ENCODE assay signal across 24 cellular contexts in the genomic region with DNA sequence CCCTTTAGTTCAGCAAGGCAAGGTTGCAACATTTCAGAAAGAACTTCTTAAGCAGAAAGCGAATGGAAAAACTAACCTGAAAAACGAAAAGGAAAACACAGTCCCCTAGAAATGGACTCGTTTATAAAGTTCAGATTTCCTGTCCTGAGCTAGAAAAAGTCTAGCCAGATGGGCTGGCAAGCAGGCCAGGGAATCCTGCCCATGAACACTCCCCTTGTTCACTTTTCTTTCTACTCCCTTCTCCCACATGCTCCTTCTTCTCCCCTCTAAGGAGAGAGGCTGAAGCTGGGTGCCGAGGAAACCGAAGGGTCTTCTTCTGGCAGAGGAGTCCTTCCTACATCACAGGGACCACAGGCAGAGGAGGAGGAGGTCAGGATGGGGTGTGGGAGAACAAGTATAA. TPM values are rescaled to one million over a fixed set of nuclear protein-coding genes. Genes with fewer than 3 reads are reported as not detected.
DNase-seq lines count a peak whose midpoint lies in the region; ATAC-seq and TF ChIP-seq lines count a peak whose summit lies in the region.
"Had no signal": no experiment of that assay in that cellular context is flagged by ENCODE, and none has a peak within 500 bp of the region (broad histone marks: within the 10 kb centered on the region; RNA-seq: fewer than 3 reads in every experiment).

No MANE protein-coding gene starts in this region.

- H3K36me3 ChIP-seq in upper lobe of left lung: no peaks in the 10 kb centered on the region
- H3K36me3 ChIP-seq: BE2C, left lung, prostate gland had no signal

- POLR2A ChIA-PET in activated naive CD8-positive, alpha-beta T cell treated with anti-CD3 and anti-CD28 coated beads, Interleukin-2, amount 10 ng/mL, durations not matched to agents 7 days and 5 days (lab: Charles Lee): no interaction called here

- H3K4me1 Mint-ChIP-seq in activated naive CD8-positive, alpha-beta T cell treated with anti-CD3 and anti-CD28 coated beads, Interleukin-2, amount 10 ng/mL, durations not matched to agents 7 days and 5 days: peaks cover 5% of the 10 kb centered on the region
- peaks cover 11% of the 10 kb centered on the region for H3K4me1 Mint-ChIP-seq in activated naive CD8-positive, alpha-beta T cell treated with anti-CD3 and anti-CD28 coated beads, Interleukin-2, amount 50 U/mL, for 24 hours
- H3K4me1 Mint-ChIP-seq in brain: peaks cover 25% of the 10 kb centered on the region
- H3K4me1 Mint-ChIP-seq in nephron: peaks cover 52% of the 10 kb centered on the region
- H3K4me1 Mint-ChIP-seq: endodermal cell had no signal

- no peaks in the 10 kb centered on the region for H3K36me3 Mint-ChIP-seq in activated naive CD8-positive, alpha-beta T cell treated with anti-CD3 and anti-CD28 coated beads, Interleukin-2, amount 10 ng/mL, durations not matched to agents 7 days and 5 days
- no peaks in the 10 kb centered on the region for H3K36me3 Mint-ChIP-seq in activated naive CD8-positive, alpha-beta T cell treated with anti-CD3 and anti-CD28 coated beads, Interleukin-2, amount 50 U/mL, for 24 hours (ENCODE audit: low read depth)
- no peaks in the 10 kb centered on the region for H3K36me3 Mint-ChIP-seq in brain
- H3K36me3 Mint-ChIP-seq in nephron (ENCODE audit: low read depth): no peaks in the 10 kb centered on the region
- H3K36me3 Mint-ChIP-seq: stimulated activated naive B cell treated with anti-CD40 and anti-IgM and Interleukin-4, amounts not matched to agents 10 μg/mL and 1 μg/mL and 100 μg/mL, for 72 hours had no signal

- peak overlapping the region; percentile 50 for H3K27ac Mint-ChIP-seq in activated naive CD8-positive, alpha-beta T cell treated with anti-CD3 and anti-CD28 coated beads, Interleukin-2, amount 10 ng/mL, durations not matched to agents 7 days and 5 days
- no peak overlapping the region for H3K27ac Mint-ChIP-seq in activated naive CD8-positive, alpha-beta T cell treated with anti-CD3 and anti-CD28 coated beads, Interleukin-2, amount 50 U/mL, for 24 hours
- H3K27ac Mint-ChIP-seq in brain: peak overlapping the region in 3 of 5 experiments; percentile 5 to 31 (median 28)
- H3K27ac Mint-ChIP-seq in nephron: peak overlapping the region in 2 of 3 experiments; percentile 2 to 92
- H3K27ac Mint-ChIP-seq: activated naive CD4-positive, alpha-beta T cell treated with anti-CD3 and anti-CD28 coated beads for 36 hours; endodermal cell; stimulated activated naive B cell treated with anti-CD40 and anti-IgM and Interleukin-4, amounts not matched to agents 10 μg/mL and 1 μg/mL and 100 μg/mL, for 72 hours had no signal

- WGBS in upper lobe of left lung, 2 donors: 61 to 83% methylated on average over 5 of the region's 5 CpGs

- peak overlapping the region in 3 of 4 donors; percentile 2 to 54 (median 44) for H3K27ac ChIP-seq in upper lobe of left lung
- H3K27ac ChIP-seq: left lung, prostate gland had no signal

- no peak overlapping the region for H3K4me3 Mint-ChIP-seq in activated naive CD8-positive, alpha-beta T cell treated with anti-CD3 and anti-CD28 coated beads, Interleukin-2, amount 10 ng/mL, durations not matched to agents 7 days and 5 days
- no peak overlapping the region for H3K4me3 Mint-ChIP-seq in activated naive CD8-positive, alpha-beta T cell treated with anti-CD3 and anti-CD28 coated beads, Interleukin-2, amount 50 U/mL, for 24 hours
- H3K4me3 Mint-ChIP-seq in brain: no peak overlapping the region
- H3K4me3 Mint-ChIP-seq in nephron: no peak overlapping the region
- H3K4me3 Mint-ChIP-seq: activated naive CD4-positive, alpha-beta T cell treated with anti-CD3 and anti-CD28 coated beads for 36 hours; activated T-cell treated with anti-CD3 and anti-CD28 coated beads, Interleukin-2, amount 50 U/mL, for 4 hours; endodermal cell; stimulated activated naive B cell treated with anti-CD40 and anti-IgM and Interleukin-4, amounts not matched to agents 10 μg/mL and 1 μg/mL and 100 μg/mL, for 72 hours had no signal

- no peaks in the 10 kb centered on the region for H3K9me3 Mint-ChIP-seq in activated naive CD8-positive, alpha-beta T cell treated with anti-CD3 and anti-CD28 coated beads, Interleukin-2, amount 10 ng/mL, durations not matched to agents 7 days and 5 days
- H3K9me3 Mint-ChIP-seq in activated naive CD8-positive, alpha-beta T cell treated with anti-CD3 and anti-CD28 coated beads, Interleukin-2, amount 50 U/mL, for 24 hours: no peaks in the 10 kb centered on the region
- H3K9me3 Mint-ChIP-seq in brain (peaks cover 0 to 3% (median 0%) of the 10 kb centered on the region in 5 experiments), nephron (no peaks in the 10 kb centered on the region)
- H3K9me3 Mint-ChIP-seq: activated naive CD4-positive, alpha-beta T cell treated with anti-CD3 and anti-CD28 coated beads for 36 hours; activated T-cell treated with anti-CD3 and anti-CD28 coated beads, Interleukin-2, amount 50 U/mL, for 4 hours; endodermal cell; stimulated activated naive B cell treated with anti-CD40 and anti-IgM and Interleukin-4, amounts not matched to agents 10 μg/mL and 1 μg/mL and 100 μg/mL, for 72 hours had no signal

- TF ChIP-seq EP300 in upper lobe of left lung (IDR thresholded peaks at IDR 0.05): no peak

- H3K9me3 ChIP-seq in upper lobe of left lung: no peaks in the 10 kb centered on the region
- H3K9me3 ChIP-seq: BE2C, left lung, prostate gland had no signal

- no peaks in the 10 kb centered on the region for H3K27me3 ChIP-seq in upper lobe of left lung
- H3K27me3 ChIP-seq: BE2C, left lung had no signal

- no peak for TF ChIP-seq POLR2A in upper lobe of left lung (IDR thresholded peaks at IDR 0.05)

- no peak for TF ChIP-seq CTCF in brain (conservative IDR thresholded peaks at IDR 0.05)
- TF ChIP-seq CTCF in nephron (IDR thresholded peaks at IDR 0.05; ENCODE audit: unreplicated experiment in 3 of 3): no peak
- no peak for TF ChIP-seq CTCF in upper lobe of left lung (IDR thresholded peaks at IDR 0.05)

- peaks cover 10 to 17% (median 11%) of the 10 kb centered on the region in 4 donors for H3K4me1 ChIP-seq in upper lobe of left lung
- H3K4me1 ChIP-seq: BE2C, prostate gland had no signal

- H3K4me3 ChIP-seq in upper lobe of left lung: no peak overlapping the region
- H3K4me3 ChIP-seq: left lung, prostate gland, skin epidermis had no signal

- DNase-seq in activated naive CD8-positive, alpha-beta T cell treated with anti-CD3 and anti-CD28 coated beads, Interleukin-2, amount 10 ng/mL, durations not matched to agents 7 days and 5 days: no peak
- DNase-seq in activated naive CD8-positive, alpha-beta T cell treated with anti-CD3 and anti-CD28 coated beads, Interleukin-2, amount 50 U/mL, for 24 hours: no peak
- DNase-seq in upper lobe of left lung (no peak), NCI-H146 treated with DMSO at 0.1 percent for 48 hours (lab: John Stamatoyannopoulos, UW; ENCODE audit: unreplicated experiment) (no peak), hepatic stellate cell (ENCODE audit: low spot score) (no peak), SIG-M5 treated with dmso at 0.1 percent for 504 hours (lab: John Stamatoyannopoulos, UW; ENCODE audit: unreplicated experiment) (no peak)
- DNase-seq: activated CD4-positive, CD25-positive, alpha-beta regulatory T cell treated with anti-CD3 and anti-CD28 coated beads, Interleukin-2, amount 50 U/mL, for 72 hours; activated naive CD4-positive, alpha-beta T cell treated with anti-CD3 and anti-CD28 coated beads for 36 hours; activated T-cell treated with anti-CD3 and anti-CD28 coated beads, Interleukin-2, amount 50 U/mL, for 4 hours; BE2C; DMS79; endodermal cell; head of caudate nucleus; Karpas-422; NCI-H187; NCI-H2227 treated with DMSO at 0.1 percent for 48 hours; stimulated activated CD4-positive, alpha-beta T cell treated with anti-CD3 and anti-CD28 coated beads, Interleukin-2, amount 100 ng/mL, for 48 hours; stimulated activated naive B cell treated with anti-CD40 and anti-IgM and Interleukin-4, amounts not matched to agents 10 μg/mL and 1 μg/mL and 100 μg/mL, for 72 hours; SW 1271 had no signal

- ATAC-seq in activated naive CD8-positive, alpha-beta T cell treated with anti-CD3 and anti-CD28 coated beads, Interleukin-2, amount 10 ng/mL, durations not matched to agents 7 days and 5 days (ENCODE audit: low read depth): no peak
- ATAC-seq in activated naive CD8-positive, alpha-beta T cell treated with anti-CD3 and anti-CD28 coated beads, Interleukin-2, amount 50 U/mL, for 24 hours: no peak
- no peak for ATAC-seq in upper lobe of left lung (ENCODE audit: low FRiP score in 2 of 2)
- ATAC-seq: left lung; stimulated activated naive B cell treated with anti-CD40 and anti-IgM and Interleukin-4, amounts not matched to agents 10 μg/mL and 1 μg/mL and 100 μg/mL, for 72 hours had no signal

- peaks cover 24% of the 10 kb centered on the region for H3K27me3 Mint-ChIP-seq in activated naive CD8-positive, alpha-beta T cell treated with anti-CD3 and anti-CD28 coated beads, Interleukin-2, amount 10 ng/mL, durations not matched to agents 7 days and 5 days
- H3K27me3 Mint-ChIP-seq in activated naive CD8-positive, alpha-beta T cell treated with anti-CD3 and anti-CD28 coated beads, Interleukin-2, amount 50 U/mL, for 24 hours: peaks cover 16% of the 10 kb centered on the region
- H3K27me3 Mint-ChIP-seq in brain (peaks cover 5% of the 10 kb centered on the region), nephron (ENCODE audit: low read depth) (no peaks in the 10 kb centered on the region)

RNA-seq across cellular contexts. Expression of a gene that starts 27.1 kb away (rescaled TPM):
- total RNA-seq in activated naive CD8-positive, alpha-beta T cell treated with anti-CD3 and anti-CD28 coated beads, Interleukin-2, amount 10 ng/mL, durations not matched to agents 7 days and 5 days: 1 to 10 TPM in 1 of 2 experiments, under 1 TPM in 1; 0.28 to 1.1 TPM
- 2.8 TPM for polyA plus RNA-seq in brain (ENCODE audit: insufficient read depth, low read depth, low replicate concordance)
- total RNA-seq in upper lobe of left lung: 100 to 1,000 TPM in 2 of 6 donors, 10 to 100 TPM in 4; 19.7 to 136 (median 77.6) TPM

Comparison
In these comparisons a context has a peak if more than half of its experiments do, and no peak if none do; other contexts are left out.
1. RNA of a gene that starts 27.1 kb away (total RNA-seq): 19.7 to 136 TPM in upper lobe of left lung; 0.28 to 1.1 TPM in activated naive CD8-positive, alpha-beta T cell treated with anti-CD3 and anti-CD28 coated beads, Interleukin-2, amount 10 ng/mL, durations not matched to agents 7 days and 5 days; every median in the first group is over 4 times any median in the second.